Comparison of ENCODE assay signal across 9 cellular contexts in genomic region chr20:53873249-53873642, GRCh38.
DNase-seq lines count a peak whose midpoint lies in the region; ATAC-seq and TF ChIP-seq lines count a peak whose summit lies in the region.
"Had no signal": no experiment of that assay in that cellular context is flagged by ENCODE, and none has a peak within 500 bp of the region (broad histone marks: within the 10 kb centered on the region; RNA-seq: fewer than 3 reads in every experiment).

No MANE protein-coding gene starts in this region.

- H3K27ac Mint-ChIP-seq in Calu3 (ENCODE audit: unreplicated experiment) (peak overlapping the region; percentile 80), neural progenitor cell (peak overlapping the region; percentile 72)

- H3K23ac ChIP-seq in IMR-90 (ENCODE audit: low read depth, low read length) = 0 out of 2 replicates have a peak overlapping the region, but pooled peaks have one; percentile 60

- peak overlapping the region; percentile 71 for H3K4ac ChIP-seq in IMR-90 (ENCODE audit: low read depth, low read length)

- TF ChIP-seq POLR2A in IMR-90 (IDR thresholded peaks at IDR 0.05; ENCODE audit: low read depth, low read length) = no peak

- peak overlapping the region; percentile 71 for H2BK20ac ChIP-seq in IMR-90 (ENCODE audit: low read depth, low read length)

- H3K79me2 ChIP-seq in neural progenitor cell (ENCODE audit: low read depth) = no peaks in the 10 kb centered on the region

- H3F3A ChIP-seq in neural progenitor cell (ENCODE audit: low read depth) = peaks cover 22% of the 10 kb centered on the region

- H4K91ac ChIP-seq in IMR-90 (ENCODE audit: insufficient read depth, low read depth, low read length) = peak overlapping the region; percentile 38; the same call in 1 of the 2 replicates

- ATAC-seq in IMR-90 (ENCODE audit: low read depth) = no peak
- ATAC-seq: upper lobe of right lung had no signal

- H3K9me3 ChIP-seq in IMR-90 (ENCODE audit: control insufficient read depth, insufficient read depth, low read length) = no peaks in the 10 kb centered on the region
- H3K9me3 ChIP-seq in adipocyte (ENCODE audit: control insufficient read depth, low read length) = no peaks in the 10 kb centered on the region
- H3K9me3 ChIP-seq in neural progenitor cell (ENCODE audit: low read depth) = no peaks in the 10 kb centered on the region
- H3K9me3 ChIP-seq: upper lobe of right lung had no signal

- peaks cover 15% of the 10 kb centered on the region for H3K4me1 ChIP-seq in IMR-90 (ENCODE audit: control insufficient read depth, insufficient read depth, low read length)
- peaks cover 19% of the 10 kb centered on the region for H3K4me1 ChIP-seq in adipocyte (ENCODE audit: control insufficient read depth, insufficient read depth, low read length)
- H3K4me1 ChIP-seq in neural progenitor cell = peaks cover 43% of the 10 kb centered on the region

- H3K27ac ChIP-seq in IMR-90 (ENCODE audit: insufficient read depth, low read length) (no peak overlapping the region), neural progenitor cell (no peak overlapping the region)
- H3K27ac ChIP-seq: upper lobe of right lung had no signal

- no peaks in the 10 kb centered on the region for H3K9me3 Mint-ChIP-seq in Calu3 (ENCODE audit: low read depth, unreplicated experiment)
- H3K9me3 Mint-ChIP-seq in neural progenitor cell = no peaks in the 10 kb centered on the region

- H3K4me3 ChIP-seq in IMR-90 (ENCODE audit: insufficient read depth, low read depth, low read length) = no peak overlapping the region
- H3K4me3 ChIP-seq in adipocyte (ENCODE audit: low read length) = no peak overlapping the region
- H3K4me3 ChIP-seq in neural progenitor cell = no peak overlapping the region
- H3K4me3 ChIP-seq: upper lobe of right lung had no signal

- H3K4me2 ChIP-seq in IMR-90 (ENCODE audit: low read depth, low read length) (no peak overlapping the region), neural progenitor cell (peak overlapping the region; percentile 21)

- TF ChIP-seq CTCF in Calu3 (IDR thresholded peaks at IDR 0.05; ENCODE audit: unreplicated experiment) (no peak), IMR-90 (conservative IDR thresholded peaks at IDR 0.05; ENCODE audit: low read depth, low read length) (no peak), neural progenitor cell (IDR thresholded peaks at IDR 0.05) (no peak)

- H3K36me3 ChIP-seq in IMR-90 (ENCODE audit: control insufficient read depth, insufficient read depth, low read length) (no peaks in the 10 kb centered on the region), adipocyte (ENCODE audit: control insufficient read depth, insufficient read depth, low read length, severe bottlenecking) (no peaks in the 10 kb centered on the region), neural progenitor cell (no peaks in the 10 kb centered on the region)
- H3K36me3 ChIP-seq: upper lobe of right lung had no signal

- no peak for TF ChIP-seq RAD21 in IMR-90 (IDR thresholded peaks at IDR 0.05; ENCODE audit: low read length)

- H4K20me1 ChIP-seq in IMR-90 (ENCODE audit: insufficient read depth, low read length) = no peaks in the 10 kb centered on the region
- no peaks in the 10 kb centered on the region for H4K20me1 ChIP-seq in neural progenitor cell (ENCODE audit: low read depth)

- H4K8ac ChIP-seq in IMR-90 (ENCODE audit: low read depth in 2 of 2, low read length in 2 of 2) = peak overlapping the region; percentile 4 to 67; a peak in 2 of 4 replicates

- H2BK120ac ChIP-seq in IMR-90 (ENCODE audit: low read depth, low read length) = peak overlapping the region; percentile 76

- WGBS in IMR-90 (ENCODE audit: extremely low coverage in 2 of 2, insufficient read length in 1 of 2), 2 experiments = no CpG with 5 or more reads among the region's 2 CpGs

- H3K18ac ChIP-seq in IMR-90 (ENCODE audit: low read depth, low read length) = no peak overlapping the region

- H2AK5ac ChIP-seq in IMR-90 (ENCODE audit: low read depth, low read length) = peak overlapping the region; percentile 42

- H3K4me1 Mint-ChIP-seq in Calu3 (ENCODE audit: low read depth, unreplicated experiment) (peaks cover 46% of the 10 kb centered on the region), neural progenitor cell (peaks cover 26% of the 10 kb centered on the region)

- no peak overlapping the region for H3K4me3 Mint-ChIP-seq in Calu3 (ENCODE audit: low read depth, unreplicated experiment)
- H3K4me3 Mint-ChIP-seq in neural progenitor cell = no peak overlapping the region

- H3K56ac ChIP-seq in IMR-90 (ENCODE audit: extremely low read depth, insufficient read depth, low read length) = no peak overlapping the region

- intact Hi-C loops in Calu3 (cut with micrococcal nuclease; ENCODE audit: unreplicated experiment) = loop anchor here (10.0 kb wide), 1 partner anchor 192 kb away; no protein-coding TSS in a partner anchor
- intact Hi-C loops in IMR-90 (cut with micrococcal nuclease) = no loop called here

- peak overlapping the region; percentile 81 for H2AK9ac ChIP-seq in IMR-90 (replicated peaks; ENCODE audit: low read depth, low read length, poor library complexity)

- H3K9me1 ChIP-seq in IMR-90 (ENCODE audit: insufficient read depth, low read length) = peaks cover 2% of the 10 kb centered on the region

- no peaks in the 10 kb centered on the region for H3K36me3 Mint-ChIP-seq in Calu3 (ENCODE audit: insufficient read depth, unreplicated experiment)
- no peaks in the 10 kb centered on the region for H3K36me3 Mint-ChIP-seq in neural progenitor cell

- peaks cover 0 to 5% of the 10 kb centered on the region in 2 experiments; a peak in 1 of 4 replicates for H3K79me1 ChIP-seq in IMR-90 (ENCODE audit: low read depth in 1 of 2, low read length in 2 of 2)

- CTCF ChIA-PET in Calu3 (lab: Charles Lee) = interaction anchor here (0.6 to 1.9 kb wide), 5 partner anchors 9 to 134 kb away, joined by 3 to 8 read pairs (median 5); no protein-coding TSS in a partner anchor
- CTCF ChIA-PET in IMR-90 (lab: Yijun Ruan, JAX) = interaction anchor here (1.2 kb wide), 1 partner anchor 43 kb away, joined by 3 read pairs; no protein-coding TSS in a partner anchor

- no TSS peak for BruUV-seq in Calu3 (replicated peaks; lab: Mats Ljungman, UMichigan)
- BruUV-seq in IMR-90 (replicated peaks; lab: Mats Ljungman, UMichigan) = no TSS peak

- H2BK15ac ChIP-seq in IMR-90 (ENCODE audit: low read depth, low read length) = no peak overlapping the region; the same call in 1 of the 3 replicates

- in situ Hi-C loops in IMR-90 (cut with MboI; ENCODE audit: low sequenced_read_pairs) = no loop called here

- DNase-seq in Calu3 (no peak), IMR-90 (no peak), adipocyte (ENCODE audit: low read depth) (no peak), neural progenitor cell (ENCODE audit: low spot score) (no peak), NCI-H748 (lab: John Stamatoyannopoulos, UW; ENCODE audit: unreplicated experiment) (no peak), NCI-H128 (lab: John Stamatoyannopoulos, UW; ENCODE audit: unreplicated experiment) (no peak), cerebellar cortex (ENCODE audit: low spot score) (no peak)
- DNase-seq: NCI-H1105, upper lobe of right lung had no signal

- H2AFZ ChIP-seq in IMR-90 (replicated peaks; ENCODE audit: low read length, poor library complexity) = peak overlapping the region; percentile 74
- H2AFZ ChIP-seq in neural progenitor cell (replicated peaks) = peak overlapping the region; percentile 85

- H2BK5ac ChIP-seq in IMR-90 (ENCODE audit: low read depth, low read length, poor library complexity, severe bottlenecking) = no peak overlapping the region

- H3K9ac ChIP-seq in IMR-90 (ENCODE audit: low read depth, low read length) (no peak overlapping the region), adipocyte (ENCODE audit: low read length) (peak overlapping the region; percentile 16), neural progenitor cell (no peak overlapping the region)

- H3K14ac ChIP-seq in IMR-90 (replicated peaks; ENCODE audit: low read depth, low read length) = peak overlapping the region; percentile 43; the same call in 1 of the 2 replicates

- dilution Hi-C loops in IMR-90 (cut with HindIII; ENCODE audit: low sequenced_read_pairs, unreplicated experiment) = no loop called here

- POLR2A ChIA-PET in IMR-90 (lab: Charles Lee; ENCODE audit: unreplicated experiment) = no interaction called here

- no peaks in the 10 kb centered on the region for H3K27me3 Mint-ChIP-seq in Calu3 (ENCODE audit: unreplicated experiment)
- H3K27me3 Mint-ChIP-seq in neural progenitor cell (ENCODE audit: insufficient read depth, low read depth) = peaks cover 5% of the 10 kb centered on the region

- H4K5ac ChIP-seq in IMR-90 (ENCODE audit: low read depth, low read length) = no peak overlapping the region

- no peaks in the 10 kb centered on the region for H3K27me3 ChIP-seq in IMR-90 (ENCODE audit: control insufficient read depth, insufficient read depth, low read length)
- H3K27me3 ChIP-seq in adipocyte (replicated peaks; ENCODE audit: control insufficient read depth, insufficient read depth, low read length) = no peaks in the 10 kb centered on the region
- no peaks in the 10 kb centered on the region for H3K27me3 ChIP-seq in neural progenitor cell
- H3K27me3 ChIP-seq: upper lobe of right lung had no signal

TF ChIP-seq in IMR-90, 13 proteins besides CTCF, POLR2A, EP300 and RAD21:
- TF ChIP-seq CHD1 (IDR thresholded peaks at IDR 0.05; ENCODE audit: low read depth, low read length) = no peak
- TF ChIP-seq RCOR1 (IDR thresholded peaks at IDR 0.05; ENCODE audit: insufficient replicate concordance, low read length) = no peak
- TF ChIP-seq MAZ (IDR thresholded peaks at IDR 0.05; ENCODE audit: borderline replicate concordance, low read depth, low read length) = no peak
- no peak for TF ChIP-seq ELK1 (IDR thresholded peaks at IDR 0.05; ENCODE audit: borderline replicate concordance, low read depth, low read length)
- no peak for TF ChIP-seq CEBPB (IDR thresholded peaks at IDR 0.05; ENCODE audit: low read depth, low read length)
